ENCODE assay signal across 15 cellular contexts in the genomic region with DNA sequence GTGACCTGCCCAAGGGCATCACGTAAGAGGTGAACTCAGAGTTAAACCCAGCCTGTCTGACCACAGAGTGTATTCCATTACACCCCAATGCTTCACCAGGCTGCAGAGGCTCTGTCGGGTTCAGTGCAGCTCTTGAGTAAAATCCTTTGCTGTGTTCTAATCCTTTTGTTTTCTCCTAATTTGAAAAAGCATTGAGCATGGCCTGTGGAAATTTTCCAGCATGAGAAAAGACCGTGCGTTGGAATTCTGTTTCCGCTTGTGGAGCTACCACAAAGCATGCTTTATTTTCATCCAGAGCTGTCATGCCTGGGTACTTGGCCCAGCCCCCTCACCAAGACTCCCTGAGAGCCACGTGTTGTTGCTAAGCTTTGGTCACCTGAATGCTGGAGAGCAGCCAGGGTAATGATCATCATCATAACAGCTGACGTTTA.
DNase-seq lines count a peak whose midpoint lies in the region; ATAC-seq, FAIRE-seq and TF ChIP-seq lines count a peak whose summit lies in the region.
"Had no signal": no experiment of that assay in that cellular context is flagged by ENCODE, and none has a peak within 500 bp of the region (broad histone marks: within the 10 kb centered on the region; RNA-seq: fewer than 3 reads in every experiment).

No MANE protein-coding gene starts in this region.

- H3K9me3 ChIP-seq in PC-3 (ENCODE audit: low read length) (no peaks in the 10 kb centered on the region), pancreas (no peaks in the 10 kb centered on the region)
- H3K9me3 ChIP-seq: BE2C, testis had no signal

- no peak for ATAC-seq in PC-3
- ATAC-seq in pancreas, result peak; percentile 64 to 88 (median 86)
- ATAC-seq in HG03108 (IDR thresholded peaks at IDR 0.05; ENCODE audit: unreplicated experiment), result no peak
- no peak for ATAC-seq in GM19452 (IDR thresholded peaks at IDR 0.05; ENCODE audit: unreplicated experiment)
- ATAC-seq: HCT116 had no signal

- H3K36me3 ChIP-seq in PC-3 (ENCODE audit: low read depth, low read length), result no peaks in the 10 kb centered on the region
- H3K36me3 ChIP-seq in pancreas, result no peaks in the 10 kb centered on the region
- H3K36me3 ChIP-seq: BE2C had no signal

- no peak for FAIRE-seq in pancreas (lab: Jason Lieb, UNC)

- no peak overlapping the region for H3K27ac ChIP-seq in PC-3 (ENCODE audit: low read length)
- peak overlapping the region in 2 of 4 donors; percentile 55 to 71 for H3K27ac ChIP-seq in pancreas
- H3K27ac ChIP-seq: testis had no signal

- no peaks in the 10 kb centered on the region for H3K79me2 ChIP-seq in PC-3 (ENCODE audit: low read length)

- intact Hi-C loops in PC-3 (cut with micrococcal nuclease) (no loop called here), head of caudate nucleus (cut with DNase I) (no loop called here), pancreas (cut with DNase I) (no loop called here)

- BruUV-seq in PC-3 (replicated peaks; lab: Mats Ljungman, UMichigan), result no TSS peak

- no peak overlapping the region for H3K4me3 ChIP-seq in PC-3 (ENCODE audit: low read length)
- no peak overlapping the region for H3K4me3 ChIP-seq in pancreas
- H3K4me3 ChIP-seq: testis had no signal

- H3K9ac ChIP-seq in PC-3 (ENCODE audit: low read length), result no peak overlapping the region

- H3F3A ChIP-seq in PC-3 (ENCODE audit: low read length, unreplicated experiment), result no peaks in the 10 kb centered on the region

- H3K4me1 ChIP-seq in PC-3 (ENCODE audit: insufficient read depth, low read length) (peaks cover 10% of the 10 kb centered on the region; the same call in 1 of the 2 replicates), pancreas (no peaks in the 10 kb centered on the region)
- H3K4me1 ChIP-seq: BE2C, testis had no signal

- H2AFZ ChIP-seq in PC-3 (ENCODE audit: low read length), result peak overlapping the region; percentile 31

- H3K9me2 ChIP-seq in PC-3 (replicated peaks; ENCODE audit: low read length), result no peaks in the 10 kb centered on the region

- no peaks in the 10 kb centered on the region for H4K20me1 ChIP-seq in PC-3 (ENCODE audit: low read length)

- TF ChIP-seq CTCF in PC-3 (conservative IDR thresholded peaks at IDR 0.05; ENCODE audit: low read depth, low read length), result no peak
- TF ChIP-seq CTCF in pancreas (IDR thresholded peaks at IDR 0.05), result no peak

- H3K27me3 ChIP-seq in PC-3 (ENCODE audit: low read length) (peaks cover 19% of the 10 kb centered on the region; the same call in 1 of the 2 replicates), pancreas (no peaks in the 10 kb centered on the region)
- H3K27me3 ChIP-seq: BE2C, testis had no signal

- DNase-seq in M059J (ENCODE audit: low read depth) (peak; percentile 45), PC-3 (peak; percentile 26), head of caudate nucleus (peak in 31 of 42 donors; percentile 6 to 71 (median 22)), pancreas (peak in 4 of 6 donors; percentile 29 to 65 (median 49)), NCI-H2081 (lab: John Stamatoyannopoulos, UW) (no peak)
- DNase-seq in stimulated activated CD4-positive, alpha-beta T cell treated with anti-CD3 and anti-CD28 coated beads, Interleukin-15, amount 100 ng/mL, for 24 hours, result no peak
- DNase-seq: activated CD4-positive, alpha-beta memory T cell treated with anti-CD3 and anti-CD28 coated beads for 36 hours; BE2C; dermis blood vessel endothelial cell; KBM-7; NCI-H2081 treated with DMSO at 0.1 percent for 48 hours; testis had no signal

- POLR2A ChIA-PET in PC-3 (lab: Charles Lee; ENCODE audit: unreplicated experiment), result no interaction called here

- 18 to 19% methylated on average over 7 of the region's 7 CpGs for WGBS in pancreas, 2 donors

- CTCF ChIA-PET in PC-3 (lab: Charles Lee), result no interaction called here

- H3K4me2 ChIP-seq in PC-3 (ENCODE audit: low read length), result peak overlapping the region; percentile 34

Comparison
In these comparisons a context has a peak if more than half of its experiments do, and no peak if none do; other contexts are left out.
1. DNase-seq: peak in M059J (single experiment), PC-3 (single experiment), head of caudate nucleus (31 of 42) and pancreas (4 of 6); none in stimulated activated CD4-positive, alpha-beta T cell treated with anti-CD3 and anti-CD28 coated beads, Interleukin-15, amount 100 ng/mL, for 24 hours (single experiment) and NCI-H2081 (0 of 2).
2. ATAC-seq: peak in pancreas (4 of 4); none in PC-3 (single experiment), HG03108 (single experiment) and GM19452 (single experiment).